ENCODE assay signal across 9 cellular contexts in the genomic region with DNA sequence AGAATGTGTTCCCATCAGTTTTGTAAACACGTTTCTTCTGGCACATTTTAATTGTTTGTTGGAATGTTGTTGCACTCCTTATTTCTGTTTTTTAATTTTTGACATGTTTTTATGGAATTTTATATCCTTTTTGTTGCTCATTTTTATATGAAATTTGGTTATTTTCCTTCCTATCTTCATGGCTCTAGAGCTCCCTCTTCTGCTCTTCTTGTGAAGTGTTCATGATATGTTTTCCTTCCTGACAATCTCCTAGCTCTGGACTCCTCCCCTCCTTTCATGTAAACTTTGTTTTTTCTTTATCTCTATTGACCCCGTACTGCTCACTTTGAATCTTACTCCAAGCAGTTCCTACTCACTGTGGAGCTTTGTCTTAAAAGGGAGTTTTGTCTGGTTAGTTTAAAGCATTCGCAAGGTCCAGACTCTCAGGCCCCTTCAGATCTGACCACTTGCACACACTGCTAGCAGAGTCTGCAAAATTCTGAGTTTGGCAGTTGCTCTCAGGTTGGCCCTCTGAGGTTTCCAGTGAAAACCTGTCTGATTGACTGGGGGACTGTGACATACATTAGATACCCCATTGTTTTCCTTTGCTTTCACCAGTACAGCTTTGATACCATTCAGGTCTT.
DNase-seq lines count a peak whose midpoint lies in the region; ATAC-seq and TF ChIP-seq lines count a peak whose summit lies in the region.
"Had no signal": no experiment of that assay in that cellular context is flagged by ENCODE, and none has a peak within 500 bp of the region (broad histone marks: within the 10 kb centered on the region; RNA-seq: fewer than 3 reads in every experiment).

No MANE protein-coding gene starts in this region.

- H3K9me3 ChIP-seq in adrenal gland (replicated peaks in 1 of 3) = no peaks in the 10 kb centered on the region
- H3K9me3 ChIP-seq in right lobe of liver = no peaks in the 10 kb centered on the region
- H3K9me3 ChIP-seq: BLaER1 had no signal

- TF ChIP-seq POLR2A in adrenal gland (IDR thresholded peaks at IDR 0.05) (no peak), right lobe of liver (IDR thresholded peaks at IDR 0.05) (no peak)

- H3K27ac ChIP-seq in adrenal gland (no peak overlapping the region), right lobe of liver (no peak overlapping the region)
- H3K27ac ChIP-seq: BLaER1 had no signal

- peak in 5 of 6 experiments; percentile 19 to 58 (median 49) for TF ChIP-seq CTCF in adrenal gland (IDR thresholded peaks at IDR 0.05)
- peak; percentile 27 to 59 (median 49) for TF ChIP-seq CTCF in right lobe of liver (IDR thresholded peaks at IDR 0.05)

- DNase-seq in NCI-H1436 (lab: John Stamatoyannopoulos, UW) (peak; percentile 0), NCI-H1436 treated with DMSO at 0.1 percent for 48 hours (lab: John Stamatoyannopoulos, UW) (no peak), HuH-7.5 (ENCODE audit: low spot score) (peak; percentile 28), adrenal gland (no peak), right lobe of liver (no peak), left ventricle myocardium superior (no peak)
- DNase-seq in stimulated activated CD4-positive, alpha-beta T cell treated with anti-CD3 and anti-CD28 coated beads, Interleukin-2, amount 100 ng/mL, for 24 hours = no peak

- intact Hi-C loops in adrenal gland (cut with DNase I) (no loop called here), right lobe of liver (cut with DNase I) (no loop called here), left ventricle myocardium superior (cut with micrococcal nuclease) (no loop called here)

- H3K4me3 ChIP-seq in adrenal gland (no peak overlapping the region), right lobe of liver (no peak overlapping the region)
- H3K4me3 ChIP-seq: BLaER1 had no signal

- H3K4me1 ChIP-seq in adrenal gland (replicated peaks in 1 of 2) (no peaks in the 10 kb centered on the region), right lobe of liver (no peaks in the 10 kb centered on the region)
- H3K4me1 ChIP-seq: BLaER1 had no signal

- ATAC-seq in right lobe of liver (peak in 3 of 4 donors; percentile 26 to 45 (median 43)), HG02852 (IDR thresholded peaks at IDR 0.05; ENCODE audit: unreplicated experiment) (no peak), left ventricle myocardium superior (no peak)

- H3K27me3 ChIP-seq in adrenal gland (no peaks in the 10 kb centered on the region), right lobe of liver (no peaks in the 10 kb centered on the region)
- H3K27me3 ChIP-seq: BLaER1 had no signal

- 32 to 40% (median 38%) methylated on average over 3 of the region's 3 CpGs for WGBS in adrenal gland, 4 donors
- WGBS in right lobe of liver (ENCODE audit: insufficient coverage, low coverage, low lambda C conversion rate, missing lambda C conversion rate) = 35% methylated on average over 3 of the region's 3 CpGs

- H3K36me3 ChIP-seq in adrenal gland (replicated peaks in 1 of 2) (no peaks in the 10 kb centered on the region), right lobe of liver (no peaks in the 10 kb centered on the region)
- H3K36me3 ChIP-seq: BLaER1 had no signal

Comparison
In these comparisons a context has a peak if more than half of its experiments do, and no peak if none do; other contexts are left out.
1. DNase-seq: peak in NCI-H1436 (single experiment) and HuH-7.5 (single experiment); none in NCI-H1436 treated with DMSO at 0.1 percent for 48 hours (single experiment), adrenal gland (0 of 7), right lobe of liver (0 of 3), stimulated activated CD4-positive, alpha-beta T cell treated with anti-CD3 and anti-CD28 coated beads, Interleukin-2, amount 100 ng/mL, for 24 hours (0 of 2) and left ventricle myocardium superior (single experiment).
2. ATAC-seq: peak in right lobe of liver (3 of 4); none in HG02852 (single experiment) and left ventricle myocardium superior (single experiment).